Comparison of ENCODE assay signal across 9 cellular contexts in genomic region chr12:3491938-3492867, GRCh38. TPM values are rescaled to one million over a fixed set of nuclear protein-coding genes. Genes with fewer than 3 reads are reported as not detected.
A peak's percentile ranks its signal among the peaks of the same experiment; 100 is the strongest.
DNase-seq lines count a peak whose midpoint lies in the region; ATAC-seq, FAIRE-seq and TF ChIP-seq lines count a peak whose summit lies in the region.
"Had no signal": no experiment of that assay in that cellular context is flagged by ENCODE, and none has a peak within 500 bp of the region (broad histone marks: within the 10 kb centered on the region; RNA-seq: fewer than 3 reads in every experiment).

No MANE protein-coding gene starts in this region.

- H3K14ac ChIP-seq in H1 (ENCODE audit: insufficient read length): no peak overlapping the region

- no peak overlapping the region for H3K27ac Mint-ChIP-seq in activated CD4-positive, alpha-beta T cell treated with anti-CD3 and anti-CD28 coated beads, Interleukin-2, amount 10 ng/mL, durations not matched to agents 24 days and 14 days
- H3K27ac Mint-ChIP-seq in stimulated activated memory B cell treated with anti-CD40 and anti-IgM and Interleukin-4, amounts not matched to agents 10 μg/mL and 1 μg/mL and 100 μg/mL, for 72 hours: no peak overlapping the region

- peak; percentile 40 for ATAC-seq in stimulated activated memory B cell treated with anti-CD40 and anti-IgM and Interleukin-4, amounts not matched to agents 10 μg/mL and 1 μg/mL and 100 μg/mL, for 72 hours
- no peak for ATAC-seq in GM21529 (IDR thresholded peaks at IDR 0.05; ENCODE audit: unreplicated experiment)

- CTCF ChIA-PET in H1 (lab: Charles Lee; ENCODE audit: partially characterized antibody): interaction anchor here (0.6 to 2.0 kb wide), 14 partner anchors 9 to 280 kb away, joined by 3 to 6 read pairs (median 3); no protein-coding TSS in a partner anchor

- H4K5ac ChIP-seq in H1 (ENCODE audit: insufficient read length, low read depth, low read length): no peak overlapping the region
- H4K5ac ChIP-seq in mesendoderm (ENCODE audit: low read length): no peak overlapping the region

- WGBS in H1 (ENCODE audit: extremely low coverage in 1 of 2, insufficient coverage in 1 of 2, insufficient read length in 1 of 2, insufficient replicate concordance in 2 of 2, low coverage in 1 of 2, low lambda C conversion rate in 2 of 2, missing lambda C conversion rate in 1 of 2), 2 experiments: 2% methylated on average over 56 of the region's 60 CpGs; no CpG with 5 or more reads in 1 of the 2 experiments
- no CpG with 5 or more reads among the region's 60 CpGs for WGBS in mesendoderm (ENCODE audit: extremely low coverage, insufficient coverage, low lambda C conversion rate)

- in situ Hi-C loops in Caki2 (cut with HindIII; ENCODE audit: low pct_unique_long_range_greater_than_20kb, low sequenced_read_pairs) (no loop called here), KBM-7 (cut with MboI; ENCODE audit: low pct_unique_long_range_greater_than_20kb, low sequenced_read_pairs) (no loop called here)

- TF ChIP-seq CTCF in H1 (IDR thresholded peaks at IDR 0.05; ENCODE audit: control extremely low read depth in 1 of 3, insufficient read depth in 1 of 3, low read depth in 1 of 3, low read length in 3 of 3): peak in 1 of 3 experiments; percentile 15; a peak in 1 of 4 replicates

- TF ChIP-seq EP300 in H1 (IDR thresholded peaks at IDR 0.05; ENCODE audit: borderline replicate concordance in 1 of 2, low read depth in 2 of 2, low read length in 2 of 2): peak in 1 of 2 experiments; percentile 13; a peak in 1 of 3 replicates

- H2BK12ac ChIP-seq in H1 (ENCODE audit: low read depth, low read length): no peak overlapping the region

- no peaks in the 10 kb centered on the region for H3K79me1 ChIP-seq in H1 (ENCODE audit: low read depth, low read length)
- H3K79me1 ChIP-seq in mesendoderm (ENCODE audit: low read length): no peaks in the 10 kb centered on the region

- H3K79me2 ChIP-seq in H1 (ENCODE audit: control insufficient read depth in 1 of 2, insufficient read depth in 2 of 2, low read length in 2 of 2): no peaks in the 10 kb centered on the region
- no peaks in the 10 kb centered on the region for H3K79me2 ChIP-seq in mesendoderm (ENCODE audit: control insufficient read depth, insufficient read depth, low read length)

- TF ChIP-seq RAD21 in H1 (IDR thresholded peaks at IDR 0.05 in 1 of 2, conservative IDR thresholded peaks at IDR 0.05 in 1 of 2; ENCODE audit: low read depth in 2 of 2, low read length in 2 of 2): peak; percentile 25 to 27; a peak in 2 of 4 replicates

- no peak overlapping the region for H2BK15ac ChIP-seq in H1 (ENCODE audit: low read length)
- H2BK15ac ChIP-seq in mesendoderm (replicated peaks; ENCODE audit: low read depth): no peak overlapping the region

- H3K9ac ChIP-seq in H1 (replicated peaks in 1 of 4; ENCODE audit: extremely low read depth in 1 of 4, low read depth in 3 of 4, low read length in 3 of 4) (no peak overlapping the region), mesendoderm (ENCODE audit: low read length) (no peak overlapping the region)

- H3K27me3 ChIP-seq in H1 (replicated peaks in 1 of 4; ENCODE audit: control insufficient read depth in 3 of 4, extremely low read depth in 1 of 4, insufficient read depth in 3 of 4, low read length in 3 of 4) (peaks cover 39 to 69% (median 61%) of the 10 kb centered on the region in 4 experiments), mesendoderm (ENCODE audit: insufficient read depth, low read length, poor library complexity) (peaks cover 46% of the 10 kb centered on the region)

- H3K4me1 ChIP-seq in H1 (replicated peaks in 1 of 4; ENCODE audit: control insufficient read depth in 3 of 4, insufficient read depth in 4 of 4, low read length in 3 of 4) (peaks cover 9 to 30% (median 14%) of the 10 kb centered on the region in 4 experiments), mesendoderm (ENCODE audit: control insufficient read depth, low read depth, low read length) (peaks cover 3% of the 10 kb centered on the region)

- no peaks in the 10 kb centered on the region for H3K9me3 Mint-ChIP-seq in activated CD4-positive, alpha-beta T cell treated with anti-CD3 and anti-CD28 coated beads, Interleukin-2, amount 10 ng/mL, durations not matched to agents 24 days and 14 days
- H3K9me3 Mint-ChIP-seq in stimulated activated memory B cell treated with anti-CD40 and anti-IgM and Interleukin-4, amounts not matched to agents 10 μg/mL and 1 μg/mL and 100 μg/mL, for 72 hours: peaks cover 3% of the 10 kb centered on the region

- H4K8ac ChIP-seq in H1 (ENCODE audit: extremely low read depth, insufficient read depth, low read length) (no peak overlapping the region), mesendoderm (ENCODE audit: low read depth, low read length) (no peak overlapping the region)

- H2BK20ac ChIP-seq in H1 (ENCODE audit: low read length): no peak overlapping the region

- H3K27me3 Mint-ChIP-seq in activated CD4-positive, alpha-beta T cell treated with anti-CD3 and anti-CD28 coated beads, Interleukin-2, amount 10 ng/mL, durations not matched to agents 24 days and 14 days: peaks cover 62% of the 10 kb centered on the region
- peaks cover 75% of the 10 kb centered on the region for H3K27me3 Mint-ChIP-seq in stimulated activated memory B cell treated with anti-CD40 and anti-IgM and Interleukin-4, amounts not matched to agents 10 μg/mL and 1 μg/mL and 100 μg/mL, for 72 hours

- no peak overlapping the region for H3K4me3 Mint-ChIP-seq in activated CD4-positive, alpha-beta T cell treated with anti-CD3 and anti-CD28 coated beads, Interleukin-2, amount 10 ng/mL, durations not matched to agents 24 days and 14 days
- no peak overlapping the region for H3K4me3 Mint-ChIP-seq in stimulated activated memory B cell treated with anti-CD40 and anti-IgM and Interleukin-4, amounts not matched to agents 10 μg/mL and 1 μg/mL and 100 μg/mL, for 72 hours

- POLR2A ChIA-PET in H1 (lab: Charles Lee; ENCODE audit: partially characterized antibody): interaction anchor here (0.8 to 2.8 kb wide), 5 partner anchors 8 to 71 kb away, joined by 3 to 16 read pairs (median 3); no protein-coding TSS in a partner anchor

- DNase-seq in Caki2 (ENCODE audit: low read depth) (peak; percentile 36), KBM-7 (peak; percentile 43), H1 (ENCODE audit: low read depth in 1 of 2, low spot score in 2 of 2) (peak; percentile 51 to 86), mesendoderm (peak; percentile 88), COR-L47 (lab: John Stamatoyannopoulos, UW) (no peak)
- DNase-seq in activated CD4-positive, alpha-beta T cell treated with anti-CD3 and anti-CD28 coated beads, Interleukin-2, amount 10 ng/mL, durations not matched to agents 24 days and 14 days: peak; percentile 86

- peaks cover 14 to 20% of the 10 kb centered on the region in 2 experiments for H4K20me1 ChIP-seq in H1 (replicated peaks in 1 of 2; ENCODE audit: control insufficient read depth in 1 of 2, insufficient read depth in 2 of 2, low read length in 2 of 2)

- H2AK5ac ChIP-seq in H1 (ENCODE audit: low read depth, low read length): no peak overlapping the region
- H2AK5ac ChIP-seq in mesendoderm (ENCODE audit: low read length): no peak overlapping the region

- H3K4me2 ChIP-seq in H1 (ENCODE audit: insufficient read depth in 1 of 2, low read depth in 2 of 2, low read length in 2 of 2) (peak overlapping the region; percentile 73 to 89), mesendoderm (ENCODE audit: low read length) (peak overlapping the region; percentile 73)

- H3K36me3 Mint-ChIP-seq in activated CD4-positive, alpha-beta T cell treated with anti-CD3 and anti-CD28 coated beads, Interleukin-2, amount 10 ng/mL, durations not matched to agents 24 days and 14 days (ENCODE audit: low read depth): no peaks in the 10 kb centered on the region
- H3K36me3 Mint-ChIP-seq in stimulated activated memory B cell treated with anti-CD40 and anti-IgM and Interleukin-4, amounts not matched to agents 10 μg/mL and 1 μg/mL and 100 μg/mL, for 72 hours: no peaks in the 10 kb centered on the region

- FAIRE-seq in H1 (lab: Jason Lieb, UNC): no peak
- FAIRE-seq: islet of Langerhans had no signal

- no peak overlapping the region for H3K18ac ChIP-seq in H1 (ENCODE audit: extremely low read depth, low read length)
- H3K18ac ChIP-seq in mesendoderm (ENCODE audit: low read length): no peak overlapping the region

- no peaks in the 10 kb centered on the region for H3K36me3 ChIP-seq in H1 (ENCODE audit: control insufficient read depth in 2 of 4, insufficient read depth in 4 of 4, low read length in 3 of 4)
- H3K36me3 ChIP-seq in mesendoderm (ENCODE audit: control insufficient read depth, insufficient read depth, low read length): no peaks in the 10 kb centered on the region

- no peak overlapping the region for H2AFZ ChIP-seq in H1 (ENCODE audit: low read length)

- H2BK5ac ChIP-seq in H1 (ENCODE audit: low read depth, low read length) (no peak overlapping the region), mesendoderm (ENCODE audit: low read length) (no peak overlapping the region)

- no peaks in the 10 kb centered on the region for H3K4me1 Mint-ChIP-seq in activated CD4-positive, alpha-beta T cell treated with anti-CD3 and anti-CD28 coated beads, Interleukin-2, amount 10 ng/mL, durations not matched to agents 24 days and 14 days
- H3K4me1 Mint-ChIP-seq in stimulated activated memory B cell treated with anti-CD40 and anti-IgM and Interleukin-4, amounts not matched to agents 10 μg/mL and 1 μg/mL and 100 μg/mL, for 72 hours: peaks cover 10% of the 10 kb centered on the region

- H3K23me2 ChIP-seq in H1 (ENCODE audit: low read depth, low read length): peaks cover 16% of the 10 kb centered on the region

- H4K91ac ChIP-seq in H1 (replicated peaks; ENCODE audit: insufficient read length, low read length): no peak overlapping the region

- TF ChIP-seq POLR2A in H1 (IDR thresholded peaks at IDR 0.05; ENCODE audit: control extremely low read depth in 1 of 2, low read depth in 2 of 2, low read length in 2 of 2): no peak

- H3K9me3 ChIP-seq in H1 (ENCODE audit: insufficient read depth in 2 of 2, low read depth in 1 of 2, low read length in 1 of 2): no peaks in the 10 kb centered on the region

- H3K27ac ChIP-seq in H1 (ENCODE audit: low read depth, low read length) (no peak overlapping the region), mesendoderm (ENCODE audit: low read depth, low read length) (no peak overlapping the region)

- no peak overlapping the region for H3K56ac ChIP-seq in H1 (replicated peaks; ENCODE audit: insufficient read length, low read depth, low read length)
- no peak overlapping the region for H3K56ac ChIP-seq in mesendoderm (ENCODE audit: low read length)

- H3K4ac ChIP-seq in H1 (replicated peaks; ENCODE audit: insufficient read length, low read depth, low read length): no peak overlapping the region
- no peak overlapping the region for H3K4ac ChIP-seq in mesendoderm (ENCODE audit: low read depth, low read length)

- H3K23ac ChIP-seq in H1 (ENCODE audit: insufficient read length) (no peak overlapping the region), mesendoderm (ENCODE audit: low read length) (no peak overlapping the region)

- intact Hi-C loops in activated CD4-positive, alpha-beta T cell treated with anti-CD3 and anti-CD28 coated beads, Interleukin-2, amount 10 ng/mL, durations not matched to agents 24 days and 14 days (cut with micrococcal nuclease): no loop called here

- H3K4me3 ChIP-seq in H1 (ENCODE audit: extremely low read depth in 1 of 4, insufficient read depth in 2 of 4, low read depth in 3 of 4, low read length in 4 of 4) (peak overlapping the region; percentile 57 to 76 (median 64)), mesendoderm (ENCODE audit: low read length) (no peak overlapping the region)

- H2BK120ac ChIP-seq in H1 (replicated peaks; ENCODE audit: low read depth, low read length): no peak overlapping the region
- no peak overlapping the region for H2BK120ac ChIP-seq in mesendoderm (ENCODE audit: low read depth, low read length)

RNA-seq across cellular contexts. Expression of gene PRMT8, which starts 1.2 kb away (rescaled TPM):
- not detected in 2 replicates for total RNA-seq in Caki2 (2014; rRNA removed; shearing (Covaris generic); ENCODE audit: low replicate concordance)
- not detected in 2 replicates for total RNA-seq in activated CD4-positive, alpha-beta T cell treated with anti-CD3 and anti-CD28 coated beads, Interleukin-2, amount 10 ng/mL, durations not matched to agents 24 days and 14 days
- total RNA-seq in H1 (2021; fragmentation: NEBNext Ultra II Directional; extraction: Animal tissue kit (Norgen Biotek cat#: 25700)): 0.30 and 0.48 TPM in 2 replicates
- 0.88 and 0.92 TPM in 2 replicates for polyA plus RNA-seq in H1 (2011; rRNA removed)
- 1.1 TPM for polyA plus RNA-seq in H1 (2011; cell fraction: cytosol; rRNA removed)
- polyA plus RNA-seq in H1 (2011; cell fraction: nucleus; rRNA removed): 2.0 TPM
- 0.71 to 1.3 TPM (median 1.1 TPM) in 4 replicates for polyA plus RNA-seq in H1 (2012, experiment 1 of 2)
- 0.29 TPM for polyA plus RNA-seq in H1 (2012, experiment 2 of 2)
- polyA plus RNA-seq in H1 (2013, experiment 1 of 2): 0.28 TPM
- polyA plus RNA-seq in H1 (2013, experiment 2 of 2): 0.35 TPM
- 1.9 and 2.6 TPM in 2 replicates for polyA minus RNA-seq in H1 (2011; rRNA and poly(A)+ RNA removed)
- polyA minus RNA-seq in H1 (2011; cell fraction: cytosol; rRNA and poly(A)+ RNA removed): 0.66 TPM
- 2.0 TPM for polyA minus RNA-seq in H1 (2011; cell fraction: nucleus; rRNA and poly(A)+ RNA removed)
- polyA plus RNA-seq in mesendoderm (2013, experiment 1 of 2): 0.27 TPM
- 0.29 TPM for polyA plus RNA-seq in mesendoderm (2013, experiment 2 of 2)
